21 cellular contexts compared by ENCODE assay signal in the genomic region with DNA sequence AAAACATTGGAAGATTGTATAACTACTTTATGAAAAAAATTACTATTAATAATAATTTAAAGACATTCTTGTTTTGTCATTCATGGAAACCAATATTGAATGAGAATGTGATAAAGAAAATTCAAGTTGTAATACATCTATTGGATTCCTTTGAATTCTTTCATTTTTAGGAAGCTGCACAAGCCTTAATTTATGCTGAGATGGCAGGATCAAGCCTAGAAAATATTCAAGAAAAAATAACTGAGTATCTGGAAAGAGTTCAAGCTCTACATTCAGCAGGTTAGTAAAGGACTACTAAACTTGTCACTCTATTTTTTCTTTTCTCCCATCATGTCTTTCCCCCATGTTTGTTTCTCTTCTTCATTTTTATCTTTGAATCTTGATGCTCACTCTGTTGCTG. TPM values are rescaled to one million over a fixed set of nuclear protein-coding genes. Genes with fewer than 3 reads are reported as not detected.
DNase-seq lines count a peak whose midpoint lies in the region; ATAC-seq, FAIRE-seq and TF ChIP-seq lines count a peak whose summit lies in the region.
"Had no signal": no experiment of that assay in that cellular context is flagged by ENCODE, and none has a peak within 500 bp of the region (broad histone marks: within the 10 kb centered on the region; RNA-seq: fewer than 3 reads in every experiment).

No MANE protein-coding gene starts in this region.

- H3K9me3 Mint-ChIP-seq in activated T-helper 17 cell treated with anti-CD3 and anti-CD28 coated beads, Interleukin-2, amount 50 U/mL, for 72 hours: no peaks in the 10 kb centered on the region
- no peaks in the 10 kb centered on the region for H3K9me3 Mint-ChIP-seq in dendritic cell treated with granulocyte-macrophage colony-stimulating factor and Interleukin-4, amounts not matched to agents 40 ng/mL and 50 ng/mL, for 4 days
- H3K9me3 Mint-ChIP-seq: CD8-positive, alpha-beta T cell had no signal

- H3K4me3 Mint-ChIP-seq in activated T-helper 17 cell treated with anti-CD3 and anti-CD28 coated beads, Interleukin-2, amount 50 U/mL, for 72 hours: no peak overlapping the region
- H3K4me3 Mint-ChIP-seq in dendritic cell treated with granulocyte-macrophage colony-stimulating factor and Interleukin-4, amounts not matched to agents 40 ng/mL and 50 ng/mL, for 4 days: no peak overlapping the region
- H3K4me3 Mint-ChIP-seq: B cell; CD8-positive, alpha-beta T cell had no signal

- H3K4me1 Mint-ChIP-seq in activated T-helper 17 cell treated with anti-CD3 and anti-CD28 coated beads, Interleukin-2, amount 50 U/mL, for 72 hours: peaks cover 9% of the 10 kb centered on the region
- H3K4me1 Mint-ChIP-seq in dendritic cell treated with granulocyte-macrophage colony-stimulating factor and Interleukin-4, amounts not matched to agents 40 ng/mL and 50 ng/mL, for 4 days (ENCODE audit: low read depth): peaks cover 44% of the 10 kb centered on the region

- peaks cover 5 to 44% of the 10 kb centered on the region in 2 experiments; a peak in 4 of 5 replicates for H3K36me3 ChIP-seq in HepG2 (replicated peaks in 1 of 2; ENCODE audit: control insufficient read depth in 1 of 2, insufficient read depth in 2 of 2, low read length in 2 of 2)
- peaks cover 0 to 29% (median 2%) of the 10 kb centered on the region in 4 donors for H3K36me3 ChIP-seq in right lobe of liver

- FAIRE-seq in HepG2 (lab: Jason Lieb, UNC): no peak
- FAIRE-seq: GM12878, GM19239, HTR-8/SVneo had no signal

- H3K9me3 ChIP-seq in HepG2 (ENCODE audit: low read length) (no peaks in the 10 kb centered on the region), right lobe of liver (no peaks in the 10 kb centered on the region)
- H3K9me3 ChIP-seq: BLaER1 treated with 17β-estradiol and CSF1 and Interleukin-3, amounts not matched to agents 10 nM and 100 nM; HAP-1 had no signal

- no TSS peak for BruUV-seq in HepG2 (replicated peaks; lab: Mats Ljungman, UMichigan)

- H3K27me3 Mint-ChIP-seq in activated T-helper 17 cell treated with anti-CD3 and anti-CD28 coated beads, Interleukin-2, amount 50 U/mL, for 72 hours: no peaks in the 10 kb centered on the region
- no peaks in the 10 kb centered on the region for H3K27me3 Mint-ChIP-seq in dendritic cell treated with granulocyte-macrophage colony-stimulating factor and Interleukin-4, amounts not matched to agents 40 ng/mL and 50 ng/mL, for 4 days
- H3K27me3 Mint-ChIP-seq: B cell had no signal

- POLR2A ChIA-PET in HepG2 (lab: Yijun Ruan, JAX): no interaction called here

- intact Hi-C loops in HepG2 (cut with micrococcal nuclease; ENCODE audit: unreplicated experiment) (no loop called here), right lobe of liver (cut with DNase I) (no loop called here)
- intact Hi-C loops in dendritic cell treated with granulocyte-macrophage colony-stimulating factor and Interleukin-4, amounts not matched to agents 40 ng/mL and 50 ng/mL, for 4 days (cut with micrococcal nuclease): no loop called here

- ATAC-seq in HepG2 (no peak), right lobe of liver (no peak), HG03280 (IDR thresholded peaks at IDR 0.05; ENCODE audit: unreplicated experiment) (no peak)
- ATAC-seq in activated T-helper 17 cell treated with anti-CD3 and anti-CD28 coated beads, Interleukin-2, amount 50 U/mL, for 72 hours (replicated peaks): no peak
- ATAC-seq: CD8-positive, alpha-beta T cell; GM12878 had no signal

- H3K4me2 ChIP-seq in HepG2 (ENCODE audit: low read depth, low read length): no peak overlapping the region
- H3K4me2 ChIP-seq: BLaER1 treated with 17β-estradiol and CSF1 and Interleukin-3, amounts not matched to agents 10 nM and 100 nM had no signal

- H2AFZ ChIP-seq in HepG2 (ENCODE audit: low read length): no peak overlapping the region
- H2AFZ ChIP-seq: GM23248 had no signal

- H3K27me3 ChIP-seq in HepG2 (ENCODE audit: control insufficient read depth in 1 of 2, insufficient read depth in 2 of 2, low read length in 2 of 2) (no peaks in the 10 kb centered on the region), right lobe of liver (no peaks in the 10 kb centered on the region)
- H3K27me3 ChIP-seq: BLaER1 treated with 17β-estradiol and CSF1 and Interleukin-3, amounts not matched to agents 10 nM and 100 nM had no signal

- TF ChIP-seq POLR2A in HepG2 (IDR thresholded peaks at IDR 0.05; ENCODE audit: insufficient read depth in 1 of 2, low read depth in 2 of 2, low read length in 2 of 2) (no peak), right lobe of liver (IDR thresholded peaks at IDR 0.05) (no peak)

- no peak overlapping the region for H3K9ac ChIP-seq in HepG2 (ENCODE audit: insufficient read depth, low read depth, low read length)
- H3K9ac ChIP-seq: BLaER1 treated with 17β-estradiol and CSF1 and Interleukin-3, amounts not matched to agents 10 nM and 100 nM; GM23248 had no signal

- H3K36me3 Mint-ChIP-seq in activated T-helper 17 cell treated with anti-CD3 and anti-CD28 coated beads, Interleukin-2, amount 50 U/mL, for 72 hours (ENCODE audit: low read depth): peaks cover 78% of the 10 kb centered on the region
- peaks cover 60% of the 10 kb centered on the region for H3K36me3 Mint-ChIP-seq in dendritic cell treated with granulocyte-macrophage colony-stimulating factor and Interleukin-4, amounts not matched to agents 40 ng/mL and 50 ng/mL, for 4 days (ENCODE audit: low read depth)

- peaks cover 10% of the 10 kb centered on the region; the same call in 1 of the 2 replicates for H4K20me1 ChIP-seq in HepG2 (ENCODE audit: insufficient read depth, low read length)

- TF ChIP-seq EP300 in HepG2 (IDR thresholded peaks at IDR 0.05; ENCODE audit: low read depth in 2 of 2, low read length in 2 of 2) (no peak), HepG2 (CRISPR knock-in tag; IDR thresholded peaks at IDR 0.05; ENCODE audit: borderline replicate concordance) (no peak)

- DNase-seq in HepG2 (ENCODE audit: low spot score): no peak
- DNase-seq in right lobe of liver: no peak
- no peak for DNase-seq in DMS 273 (lab: John Stamatoyannopoulos, UW; ENCODE audit: unreplicated experiment)
- DNase-seq in NCI-H2196 (lab: John Stamatoyannopoulos, UW; ENCODE audit: unreplicated experiment): no peak
- DNase-seq: 8988T; Calu3; CD8-positive, alpha-beta T cell; DMS 273 treated with DMSO at 0.1 percent for 48 hours; DMS53; DND-41; EL; GM23248 had no signal

- H3K79me2 ChIP-seq in HepG2 (ENCODE audit: insufficient read depth, low read length): peaks cover 34% of the 10 kb centered on the region

- TF ChIP-seq RAD21 in HepG2 (CRISPR knock-in tag; IDR thresholded peaks at IDR 0.05): no peak

- H3K4me1 ChIP-seq in HepG2 (ENCODE audit: insufficient read depth, low read length): peaks cover 23% of the 10 kb centered on the region
- H3K4me1 ChIP-seq in right lobe of liver: peaks cover 0 to 23% (median 3%) of the 10 kb centered on the region in 4 donors

- TF ChIP-seq CTCF in HepG2 (CRISPR knock-in tag; IDR thresholded peaks at IDR 0.05) (no peak), right lobe of liver (IDR thresholded peaks at IDR 0.05) (no peak)

- in situ Hi-C loops in HepG2 (cut with HindIII; ENCODE audit: extremely low pct_ligation_motif_present, low pct_unique_long_range_greater_than_20kb): no loop called here

- H3K27ac ChIP-seq in HepG2 (ENCODE audit: extremely low read length, insufficient read depth, low read length) (no peak overlapping the region), right lobe of liver (no peak overlapping the region)
- H3K27ac ChIP-seq: BLaER1 treated with 17β-estradiol and CSF1 and Interleukin-3, amounts not matched to agents 10 nM and 100 nM; GM23248 had no signal

- peak overlapping the region; percentile 36 for H3K27ac Mint-ChIP-seq in activated T-helper 17 cell treated with anti-CD3 and anti-CD28 coated beads, Interleukin-2, amount 50 U/mL, for 72 hours
- H3K27ac Mint-ChIP-seq in dendritic cell treated with granulocyte-macrophage colony-stimulating factor and Interleukin-4, amounts not matched to agents 40 ng/mL and 50 ng/mL, for 4 days: peak overlapping the region; percentile 7
- H3K27ac Mint-ChIP-seq: B cell; CD8-positive, alpha-beta T cell had no signal

- H3K4me3 ChIP-seq in HepG2 (replicated peaks in 1 of 3; ENCODE audit: insufficient read depth in 1 of 3, low read depth in 2 of 3, low read length in 3 of 3) (no peak overlapping the region), right lobe of liver (no peak overlapping the region)
- H3K4me3 ChIP-seq: BLaER1 treated with 17β-estradiol and CSF1 and Interleukin-3, amounts not matched to agents 10 nM and 100 nM; GM12878; GM23248; HAP-1 had no signal

- CTCF ChIA-PET in HepG2 (lab: Yijun Ruan, JAX; ENCODE audit: low intra/inter-chr PET ratio, low total read pairs): no interaction called here

TF ChIP-seq in HepG2, 621 proteins besides CTCF, POLR2A, EP300 and RAD21 (continues in another document):
- peak; percentile 61 to 71; a peak in 3 of 4 replicates for TF ChIP-seq MAFK (conservative IDR thresholded peaks at IDR 0.05 in 1 of 2, IDR thresholded peaks at IDR 0.05 in 1 of 2; ENCODE audit: low read length in 2 of 2)
- TF ChIP-seq RARA (CRISPR knock-in tag; IDR thresholded peaks at IDR 0.05): no peak
- TF ChIP-seq NONO (IDR thresholded peaks at IDR 0.05): no peak
- no peak for TF ChIP-seq NONO (CRISPR knock-in tag; conservative IDR thresholded peaks at IDR 0.05)

RNA-seq across cellular contexts. Expression of a gene that starts 5.9 kb away (rescaled TPM):
- 36.8 and 52.2 TPM in 2 replicates for total RNA-seq in HepG2 (2016; rRNA removed; fragmentation: Illumina TruSeq; extraction: Trizol)
- 12.2 and 14.2 TPM in 2 replicates for total RNA-seq in HepG2 (2016; cell fraction: cytosol; rRNA removed; fragmentation: Illumina TruSeq; extraction: Trizol; ENCODE audit: low read depth)
- 37.8 and 54.6 TPM in 2 replicates for total RNA-seq in HepG2 (2016; cell fraction: insoluble cytoplasmic fraction; rRNA removed; fragmentation: Illumina TruSeq; extraction: Trizol)
- 23.6 and 27.6 TPM in 2 replicates for total RNA-seq in HepG2 (2016; cell fraction: membrane; rRNA removed; fragmentation: Illumina TruSeq; extraction: Trizol)
- 45.6 and 49.6 TPM in 2 replicates for total RNA-seq in HepG2 (2016; cell fraction: nucleus; rRNA removed; fragmentation: Illumina TruSeq; extraction: Trizol)
- polyA plus RNA-seq in HepG2 (2011; rRNA removed): 15.7 and 16.7 TPM in 2 replicates
- polyA plus RNA-seq in HepG2 (2011; cell fraction: cytosol; rRNA removed): 9.4 and 11.4 TPM in 2 replicates
- 36.9 and 46.1 TPM in 2 replicates for polyA plus RNA-seq in HepG2 (2011; cell fraction: nucleus; rRNA removed)
- 22.7 and 25.6 TPM in 2 replicates for polyA plus RNA-seq in HepG2 (2012)
- polyA plus RNA-seq in HepG2 (2016; cell fraction: cytosol; fragmentation: Illumina TruSeq; extraction: Trizol; ENCODE audit: low read depth): 3.2 and 3.4 TPM in 2 replicates
- polyA plus RNA-seq in HepG2 (2016; cell fraction: insoluble cytoplasmic fraction; fragmentation: Illumina TruSeq; extraction: Trizol; ENCODE audit: low read depth): 35.3 and 39.5 TPM in 2 replicates
- 11.5 and 11.8 TPM in 2 replicates for polyA plus RNA-seq in HepG2 (2016; cell fraction: membrane; fragmentation: Illumina TruSeq; extraction: Trizol; ENCODE audit: low read depth)
- polyA plus RNA-seq in HepG2 (2016; cell fraction: nucleus; fragmentation: Illumina TruSeq; extraction: Trizol; ENCODE audit: insufficient read depth, low read depth): 29.5 and 33.2 TPM in 2 replicates
- 20.1 and 20.5 TPM in 2 replicates for polyA minus RNA-seq in HepG2 (2011; rRNA and poly(A)+ RNA removed; ENCODE audit: low replicate concordance)
- polyA minus RNA-seq in HepG2 (2011; cell fraction: cytosol; rRNA and poly(A)+ RNA removed): 13.6 and 21.3 TPM in 2 replicates
- 94.9 and 101 TPM in 2 replicates for polyA minus RNA-seq in HepG2 (2011; cell fraction: nucleus; rRNA and poly(A)+ RNA removed)
- total RNA-seq in right lobe of liver: 10 to 100 TPM; 20.1 to 32.8 (median 23.1) TPM
- 10 to 100 TPM; 32.3 to 38.9 TPM for total RNA-seq in activated T-helper 17 cell treated with anti-CD3 and anti-CD28 coated beads, Interleukin-2, amount 50 U/mL, for 72 hours
